27 cellular contexts compared by ENCODE assay signal in genomic region chrX:1031521-1032430, GRCh38.
"Had no signal": no experiment of that assay in that cellular context is flagged by ENCODE, and none has a peak within 500 bp of the region (broad histone marks: within the 10 kb centered on the region; RNA-seq: fewer than 3 reads in every experiment).

No MANE protein-coding gene starts in this region.

- H3K36me3 Mint-ChIP-seq: mesothelial cell of epicardium, naive B cell had no signal

- H3K27me3 ChIP-seq: esophagus squamous epithelium, heart right ventricle, thyroid gland had no signal

- H3K4me1 ChIP-seq: breast epithelium, esophagus squamous epithelium, heart right ventricle, parathyroid adenoma, psoas muscle, thyroid gland had no signal

- ATAC-seq: activated CD4-positive, alpha-beta T cell treated with anti-CD3 and anti-CD28 coated beads for 36 hours; activated CD8-positive, alpha-beta T cell treated with anti-CD3 and anti-CD28 coated beads, Interleukin-2, amount 10 ng/mL, durations not matched to agents 7 days and 5 days; activated naive CD4-positive, alpha-beta T cell treated with anti-CD3 and anti-CD28 coated beads, Interleukin-2, amount 50 U/mL, for 72 hours; activated T-cell treated with anti-CD3 and anti-CD28 coated beads, Interleukin-2, amount 50 U/mL, for 72 hours; heart right ventricle; left ventricle myocardium superior; psoas muscle; right cardiac atrium had no signal

- H3K9me3 Mint-ChIP-seq: activated naive CD4-positive, alpha-beta T cell treated with anti-CD3 and anti-CD28 coated beads, Interleukin-2, amount 50 U/mL, for 72 hours had no signal

- H3K4me3 Mint-ChIP-seq: activated CD4-positive, alpha-beta T cell treated with anti-CD3 and anti-CD28 coated beads for 36 hours; activated CD8-positive, alpha-beta T cell treated with anti-CD3 and anti-CD28 coated beads, Interleukin-2, amount 10 ng/mL, durations not matched to agents 7 days and 5 days; activated T-cell treated with anti-CD3 and anti-CD28 coated beads, Interleukin-2, amount 50 U/mL, for 72 hours; mesothelial cell of epicardium; naive B cell; neural crest cell had no signal

- H3K4me3 ChIP-seq: breast epithelium, esophagus squamous epithelium, heart right ventricle, psoas muscle, thyroid gland had no signal

- DNase-seq: activated CD4-positive, alpha-beta T cell treated with anti-CD3 and anti-CD28 coated beads for 36 hours; activated CD4-positive, CD25-positive, alpha-beta regulatory T cell; activated CD8-positive, alpha-beta T cell treated with anti-CD3 and anti-CD28 coated beads, Interleukin-2, amount 10 ng/mL, durations not matched to agents 7 days and 5 days; activated naive CD4-positive, alpha-beta T cell; activated T-cell treated with anti-CD3 and anti-CD28 coated beads for 4 hours; activated T-cell treated with anti-CD3 and anti-CD28 coated beads, Interleukin-2, amount 50 U/mL, for 72 hours; central memory CD4-positive, alpha-beta T cell; dermis blood vessel endothelial cell; effector CD8-positive, alpha-beta T cell; esophagus squamous epithelium; foreskin melanocyte; heart right ventricle; left ventricle myocardium superior; mammary epithelial cell; naive B cell; occipital lobe; psoas muscle; right cardiac atrium; stimulated activated naive CD4-positive, alpha-beta T cell; T-helper 1 cell; thyroid gland had no signal

- H3K27ac Mint-ChIP-seq: activated CD4-positive, alpha-beta T cell treated with anti-CD3 and anti-CD28 coated beads for 36 hours; activated CD8-positive, alpha-beta T cell treated with anti-CD3 and anti-CD28 coated beads, Interleukin-2, amount 10 ng/mL, durations not matched to agents 7 days and 5 days; activated naive CD4-positive, alpha-beta T cell treated with anti-CD3 and anti-CD28 coated beads, Interleukin-2, amount 50 U/mL, for 72 hours; activated T-cell treated with anti-CD3 and anti-CD28 coated beads, Interleukin-2, amount 50 U/mL, for 72 hours; mesothelial cell of epicardium had no signal

- H3K4me1 Mint-ChIP-seq: mesothelial cell of epicardium had no signal

- H3K9me3 ChIP-seq: thyroid gland had no signal

- H3K27ac ChIP-seq: breast epithelium, epithelial cell of prostate, esophagus squamous epithelium, heart right ventricle, parathyroid adenoma, psoas muscle, thyroid gland had no signal

- H3K36me3 ChIP-seq: breast epithelium, esophagus squamous epithelium, heart right ventricle, thyroid gland had no signal

- H3K27me3 Mint-ChIP-seq: naive B cell had no signal
